ENCODE assay signal across 1 cellular context in the genomic region with DNA sequence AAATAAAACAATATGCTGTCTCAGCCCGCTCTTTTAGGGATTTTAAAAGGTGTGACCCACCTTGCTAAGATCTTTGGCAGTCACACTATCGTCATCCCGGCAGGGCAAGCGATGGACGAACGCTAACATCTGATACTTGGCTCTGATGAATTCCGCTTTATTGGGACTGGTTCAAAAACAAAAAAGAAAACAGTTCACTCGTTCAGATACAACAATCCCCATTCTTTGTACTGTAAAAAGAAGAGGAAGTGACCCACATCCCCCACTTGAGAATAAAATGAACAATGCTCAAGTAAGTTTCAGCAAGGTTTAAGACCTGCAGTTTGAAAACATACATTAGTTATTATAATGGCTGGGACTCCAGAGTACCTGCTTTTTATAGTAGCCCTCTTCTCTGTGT.
TF ChIP-seq lines count a peak whose summit lies in the region.

No MANE protein-coding gene starts in this region.

TF ChIP-seq in IMR-90, 13 proteins besides CTCF, POLR2A, EP300 and RAD21:
- no peak for TF ChIP-seq MXI1 (IDR thresholded peaks at IDR 0.05; ENCODE audit: borderline replicate concordance, low read depth, low read length)
- TF ChIP-seq FOS (IDR thresholded peaks at IDR 0.05; ENCODE audit: low read depth, low read length): no peak
- no peak for TF ChIP-seq NFE2L2 (IDR thresholded peaks at IDR 0.05; ENCODE audit: low read depth, low read length)
- TF ChIP-seq RCOR1 (IDR thresholded peaks at IDR 0.05; ENCODE audit: insufficient replicate concordance, low read length): no peak
- no peak for TF ChIP-seq CHD1 (IDR thresholded peaks at IDR 0.05; ENCODE audit: low read depth, low read length)
- no peak for TF ChIP-seq MAFK (IDR thresholded peaks at IDR 0.05; ENCODE audit: low read depth, low read length)
- no peak for TF ChIP-seq BHLHE40 (IDR thresholded peaks at IDR 0.05; ENCODE audit: low read depth, low read length)
- TF ChIP-seq, protein P1, sequence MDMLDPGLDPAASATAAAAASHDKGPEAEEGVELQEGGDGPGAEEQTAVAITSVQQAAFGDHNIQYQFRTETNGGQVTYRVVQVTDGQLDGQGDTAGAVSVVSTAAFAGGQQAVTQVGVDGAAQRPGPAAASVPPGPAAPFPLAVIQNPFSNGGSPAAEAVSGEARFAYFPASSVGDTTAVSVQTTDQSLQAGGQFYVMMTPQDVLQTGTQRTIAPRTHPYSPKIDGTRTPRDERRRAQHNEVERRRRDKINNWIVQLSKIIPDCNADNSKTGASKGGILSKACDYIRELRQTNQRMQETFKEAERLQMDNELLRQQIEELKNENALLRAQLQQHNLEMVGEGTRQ (IDR thresholded peaks at IDR 0.05; ENCODE audit: low read depth, low read length): no peak
- TF ChIP-seq CEBPB (IDR thresholded peaks at IDR 0.05; ENCODE audit: low read depth, low read length): no peak
- TF ChIP-seq SMC3 (IDR thresholded peaks at IDR 0.05; ENCODE audit: low read depth, low read length): no peak
- no peak for TF ChIP-seq MAZ (IDR thresholded peaks at IDR 0.05; ENCODE audit: borderline replicate concordance, low read depth, low read length)
- TF ChIP-seq RFX5 (IDR thresholded peaks at IDR 0.05; ENCODE audit: low read depth, low read length): no peak
- TF ChIP-seq, protein P2, sequence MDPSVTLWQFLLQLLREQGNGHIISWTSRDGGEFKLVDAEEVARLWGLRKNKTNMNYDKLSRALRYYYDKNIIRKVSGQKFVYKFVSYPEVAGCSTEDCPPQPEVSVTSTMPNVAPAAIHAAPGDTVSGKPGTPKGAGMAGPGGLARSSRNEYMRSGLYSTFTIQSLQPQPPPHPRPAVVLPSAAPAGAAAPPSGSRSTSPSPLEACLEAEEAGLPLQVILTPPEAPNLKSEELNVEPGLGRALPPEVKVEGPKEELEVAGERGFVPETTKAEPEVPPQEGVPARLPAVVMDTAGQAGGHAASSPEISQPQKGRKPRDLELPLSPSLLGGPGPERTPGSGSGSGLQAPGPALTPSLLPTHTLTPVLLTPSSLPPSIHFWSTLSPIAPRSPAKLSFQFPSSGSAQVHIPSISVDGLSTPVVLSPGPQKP (IDR thresholded peaks at IDR 0.05; ENCODE audit: borderline replicate concordance, low read depth, low read length): no peak
